22 cellular contexts compared by ENCODE assay signal in the genomic region with DNA sequence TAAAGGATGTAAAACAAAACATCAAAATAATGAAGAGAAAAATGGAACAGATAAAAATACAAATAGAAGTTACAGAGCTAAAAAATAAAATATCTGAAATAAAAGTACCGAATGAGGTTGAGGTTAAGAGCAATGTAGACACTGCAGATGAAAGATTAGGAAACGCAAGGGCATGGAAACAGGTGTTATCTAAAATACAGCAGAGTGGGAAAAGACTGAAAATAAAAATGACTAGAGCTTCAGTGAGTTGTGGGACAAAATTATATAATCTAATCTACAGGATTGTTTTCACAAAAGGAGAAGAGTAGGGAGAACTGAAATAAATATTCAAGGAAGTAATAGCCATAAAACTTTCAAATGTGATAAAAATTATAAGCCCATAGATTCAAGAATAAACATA.
"Had no signal": no experiment of that assay in that cellular context is flagged by ENCODE, and none has a peak within 500 bp of the region (broad histone marks: within the 10 kb centered on the region; RNA-seq: fewer than 3 reads in every experiment).

No MANE protein-coding gene starts in this region.

- H3K36me3 Mint-ChIP-seq: stimulated activated effector memory CD8-positive, alpha-beta T cell treated with anti-CD3 and anti-CD28 coated beads, Interleukin-12 subunit alpha, Interleukin-12 subunit beta, amount 100 ng/mL, for 72 hours had no signal

- ATAC-seq: effector memory CD8-positive, alpha-beta T cell; gastrocnemius medialis; left cardiac atrium; left lung; naive thymus-derived CD4-positive, alpha-beta T cell; sciatic nerve; stimulated activated effector memory CD8-positive, alpha-beta T cell treated with anti-CD3 and anti-CD28 coated beads, Interleukin-12 subunit alpha, Interleukin-12 subunit beta, amount 100 ng/mL, for 72 hours had no signal

- H3K36me3 ChIP-seq: gastrocnemius medialis, left lung, prostate gland, right atrium auricular region, stomach, thyroid gland had no signal

- H3K4me1 Mint-ChIP-seq: nephron; stimulated activated effector memory CD8-positive, alpha-beta T cell treated with anti-CD3 and anti-CD28 coated beads, Interleukin-12 subunit alpha, Interleukin-12 subunit beta, amount 100 ng/mL, for 72 hours had no signal

- H3K27ac Mint-ChIP-seq: effector memory CD8-positive, alpha-beta T cell; nephron; stimulated activated effector memory CD8-positive, alpha-beta T cell treated with anti-CD3 and anti-CD28 coated beads, Interleukin-12 subunit alpha, Interleukin-12 subunit beta, amount 100 ng/mL, for 72 hours had no signal

- H3K4me3 ChIP-seq: gastrocnemius medialis, left lung, prostate gland, right atrium auricular region, stomach, thyroid gland had no signal

- H3K9me3 Mint-ChIP-seq: effector memory CD8-positive, alpha-beta T cell; nephron; stimulated activated effector memory CD8-positive, alpha-beta T cell treated with anti-CD3 and anti-CD28 coated beads, Interleukin-12 subunit alpha, Interleukin-12 subunit beta, amount 100 ng/mL, for 72 hours had no signal

- H3K4me3 Mint-ChIP-seq: effector memory CD8-positive, alpha-beta T cell; naive thymus-derived CD4-positive, alpha-beta T cell; nephron; stimulated activated effector memory CD8-positive, alpha-beta T cell treated with anti-CD3 and anti-CD28 coated beads, Interleukin-12 subunit alpha, Interleukin-12 subunit beta, amount 100 ng/mL, for 72 hours had no signal

- H3K27ac ChIP-seq: gastrocnemius medialis, left lung, prostate gland, right atrium auricular region, stomach, thyroid gland had no signal

- H3K4me1 ChIP-seq: gastrocnemius medialis, left lung, prostate gland, right atrium auricular region, stomach, thyroid gland had no signal

- H3K27me3 ChIP-seq: gastrocnemius medialis, left lung, right atrium auricular region, stomach, thyroid gland had no signal

- H3K9me3 ChIP-seq: gastrocnemius medialis, left lung, prostate gland, right atrium auricular region, stomach, thyroid gland had no signal

- DNase-seq: cortex of kidney; effector memory CD8-positive, alpha-beta T cell; gastrocnemius medialis; head of caudate nucleus; kidney; left cardiac atrium; left lung; mesendoderm; midbrain; naive thymus-derived CD4-positive, alpha-beta T cell; nucleus accumbens; stimulated activated CD4-positive, alpha-beta T cell treated with anti-CD3 and anti-CD28 coated beads, Interleukin-2, amount 100 ng/mL, for 24 hours; stimulated activated CD4-positive, alpha-beta T cell treated with anti-CD3 and anti-CD28 coated beads, Interleukin-4, amount 100 ng/mL, for 24 hours; stimulated activated naive CD4-positive, alpha-beta T cell treated with Interleukin-2 at 50 U/mL for 16 hours; stomach; thyroid gland; trophoblast cell had no signal
